14 cellular contexts compared by ENCODE assay signal in genomic region chrX:72381439-72382198, GRCh38.
DNase-seq lines count a peak whose midpoint lies in the region; ATAC-seq and TF ChIP-seq lines count a peak whose summit lies in the region.
"Had no signal": no experiment of that assay in that cellular context is flagged by ENCODE, and none has a peak within 500 bp of the region (broad histone marks: within the 10 kb centered on the region; RNA-seq: fewer than 3 reads in every experiment).

No MANE protein-coding gene starts in this region.

- intact Hi-C loops in psoas muscle (cut with DNase I), result no loop called here

- ATAC-seq in psoas muscle (peak; percentile 25 to 77 (median 68)), GM18520 (IDR thresholded peaks at IDR 0.05; ENCODE audit: unreplicated experiment) (no peak)
- ATAC-seq: activated CD8-positive, alpha-beta T cell treated with anti-CD3 and anti-CD28 coated beads for 36 hours had no signal

- H3K4me3 ChIP-seq in fibroblast of the aortic adventitia (ENCODE audit: low read depth, low read length), result no peak overlapping the region
- no peak overlapping the region for H3K4me3 ChIP-seq in psoas muscle
- H3K4me3 ChIP-seq: thoracic aorta had no signal

- peaks cover 0 to 4% (median 0%) of the 10 kb centered on the region in 3 donors for H3K27me3 ChIP-seq in psoas muscle (ENCODE audit: insufficient read depth in 3 of 3, low read length in 2 of 3)

- H3K9me3 ChIP-seq in psoas muscle, result no peaks in the 10 kb centered on the region
- H3K9me3 ChIP-seq: Caco-2, thoracic aorta had no signal

- H3K27ac ChIP-seq in psoas muscle, result peak overlapping the region; percentile 24
- H3K27ac ChIP-seq: epithelial cell of prostate, thoracic aorta had no signal

- H3K36me3 ChIP-seq in psoas muscle (ENCODE audit: insufficient read depth in 1 of 2, low read depth in 1 of 2), result no peaks in the 10 kb centered on the region
- H3K36me3 ChIP-seq: thoracic aorta had no signal

- TF ChIP-seq CTCF in fibroblast of the aortic adventitia (IDR thresholded peaks at IDR 0.05; ENCODE audit: insufficient read depth, low read length) (no peak), psoas muscle (IDR thresholded peaks at IDR 0.05) (no peak)

- H3K4me1 ChIP-seq in psoas muscle, result no peaks in the 10 kb centered on the region
- H3K4me1 ChIP-seq: Caco-2 had no signal

- DNase-seq in HT-29 (ENCODE audit: low spot score) (peak; percentile 41), OCI-M1 (lab: John Stamatoyannopoulos, UW) (peak; percentile 32), fibroblast of the aortic adventitia (ENCODE audit: low read depth) (peak; percentile 27), psoas muscle (no peak), NCI-H510A treated with DMSO at 0.1 percent for 48 hours (lab: John Stamatoyannopoulos, UW) (no peak), ecto neural progenitor cell (ENCODE audit: low spot score) (no peak)
- DNase-seq: activated CD8-positive, alpha-beta T cell treated with anti-CD3 and anti-CD28 coated beads for 36 hours; activated effector memory CD4-positive, alpha-beta T cell treated with anti-CD3 and anti-CD28 coated beads, Interleukin-2, amount 50 U/mL, for 16 hours; Caco-2; NCI-H446 treated with DMSO at 0.1 percent for 48 hours; T1000 had no signal

- 21 to 34% (median 30%) methylated on average over 2 of the region's 2 CpGs for WGBS in psoas muscle, 3 donors

Comparison
In these comparisons a context has a peak if more than half of its experiments do, and no peak if none do; other contexts are left out.
1. DNase-seq: peak in HT-29 (single experiment), OCI-M1 (single experiment) and fibroblast of the aortic adventitia (single experiment); none in psoas muscle (0 of 2), NCI-H510A treated with DMSO at 0.1 percent for 48 hours (single experiment) and ecto neural progenitor cell (single experiment).